29 cellular contexts compared by ENCODE assay signal in the genomic region with DNA sequence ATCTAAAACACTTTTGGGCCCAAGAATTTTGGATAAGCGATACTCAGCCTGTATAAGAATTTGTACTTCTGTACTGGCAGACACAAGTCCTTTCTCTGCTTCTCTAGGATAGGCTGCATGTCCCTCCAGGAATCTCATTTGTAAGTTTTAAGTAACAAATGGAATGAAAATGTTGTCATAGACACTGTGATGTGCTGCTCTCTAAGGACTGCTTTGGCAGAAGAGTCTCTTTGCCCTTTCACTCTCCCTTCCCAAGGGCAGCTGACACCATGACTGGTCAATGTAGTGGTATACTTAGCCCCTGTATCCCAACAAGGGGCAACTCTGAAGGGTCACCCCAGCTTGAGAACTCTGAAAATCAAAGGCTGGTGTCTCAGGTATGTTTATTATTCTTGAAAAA. TPM values are rescaled to one million over a fixed set of nuclear protein-coding genes. Genes with fewer than 3 reads are reported as not detected.
"Had no signal": no experiment of that assay in that cellular context is flagged by ENCODE, and none has a peak within 500 bp of the region (broad histone marks: within the 10 kb centered on the region; RNA-seq: fewer than 3 reads in every experiment).

No MANE protein-coding gene starts in this region.

- H3K4me3 Mint-ChIP-seq: immature natural killer cell; naive thymus-derived CD8-positive, alpha-beta T cell; nephron; neural crest cell; stimulated activated memory B cell treated with anti-CD40 and anti-IgM and Interleukin-4, amounts not matched to agents 10 μg/mL and 1 μg/mL and 100 μg/mL, for 72 hours; stimulated activated naive CD8-positive, alpha-beta T cell treated with anti-CD3 and anti-CD28 coated beads, Interleukin-15, amount 100 ng/mL, for 72 hours had no signal

- H3K4me3 ChIP-seq: heart left ventricle, left lung, lower lobe of right lung, pancreas, prostate gland, sigmoid colon, smooth muscle cell, uterus had no signal

- H3K27me3 ChIP-seq: heart left ventricle, left lung, pancreas, sigmoid colon, uterus had no signal

- H3K27me3 Mint-ChIP-seq: stimulated activated memory B cell treated with anti-CD40 and anti-IgM and Interleukin-4, amounts not matched to agents 10 μg/mL and 1 μg/mL and 100 μg/mL, for 72 hours; stimulated activated naive CD8-positive, alpha-beta T cell treated with anti-CD3 and anti-CD28 coated beads, Interleukin-15, amount 100 ng/mL, for 72 hours had no signal

- H3K4me1 ChIP-seq: left lung, lower lobe of right lung, pancreas, prostate gland, uterus had no signal

- H3K4me2 ChIP-seq: smooth muscle cell had no signal

- H3K4me1 Mint-ChIP-seq: immature natural killer cell; naive thymus-derived CD8-positive, alpha-beta T cell; neural crest cell; stimulated activated memory B cell treated with anti-CD40 and anti-IgM and Interleukin-4, amounts not matched to agents 10 μg/mL and 1 μg/mL and 100 μg/mL, for 72 hours; stimulated activated naive CD8-positive, alpha-beta T cell treated with anti-CD3 and anti-CD28 coated beads, Interleukin-15, amount 100 ng/mL, for 72 hours had no signal

- H3K9me3 Mint-ChIP-seq: immature natural killer cell; naive thymus-derived CD8-positive, alpha-beta T cell; nephron; neural crest cell; stimulated activated memory B cell treated with anti-CD40 and anti-IgM and Interleukin-4, amounts not matched to agents 10 μg/mL and 1 μg/mL and 100 μg/mL, for 72 hours; stimulated activated naive CD8-positive, alpha-beta T cell treated with anti-CD3 and anti-CD28 coated beads, Interleukin-15, amount 100 ng/mL, for 72 hours had no signal

- DNase-seq: heart left ventricle; hypothalamus; immature natural killer cell; kidney; left colon; left lung; lower lobe of right lung; mammary epithelial cell; naive thymus-derived CD8-positive, alpha-beta T cell; nucleus accumbens; pancreas; posterior cingulate gyrus; retina; right cardiac atrium; sigmoid colon; stimulated activated CD4-positive, alpha-beta T cell treated with anti-CD3 and anti-CD28 coated beads, Interleukin-1b, Interleukin-23, amount 100 ng/mL, for 48 hours; stimulated activated CD4-positive, alpha-beta T cell treated with anti-CD3 and anti-CD28 coated beads, Interleukin-2, amount 100 ng/mL, for 48 hours; stimulated activated CD4-positive, alpha-beta T cell treated with anti-CD3 and anti-CD28 coated beads, Interleukin-4, amount 100 ng/mL, for 4 hours; stimulated activated CD8-positive, alpha-beta memory T cell treated with anti-CD3 and anti-CD28 coated beads, Interleukin-4, amount 100 ng/mL, for 48 hours; stimulated activated naive CD4-positive, alpha-beta T cell treated with Interleukin-2 at 50 U/mL for 16 hours; stimulated activated naive CD8-positive, alpha-beta T cell treated with anti-CD3 and anti-CD28 coated beads, Interleukin-15, amount 100 ng/mL, for 72 hours; substantia nigra; trophoblast cell; uterus had no signal

- H3K9me3 ChIP-seq: heart left ventricle, left lung, lower lobe of right lung, pancreas, prostate gland, sigmoid colon, uterus had no signal

- H3K36me3 Mint-ChIP-seq: immature natural killer cell; naive thymus-derived CD8-positive, alpha-beta T cell; stimulated activated memory B cell treated with anti-CD40 and anti-IgM and Interleukin-4, amounts not matched to agents 10 μg/mL and 1 μg/mL and 100 μg/mL, for 72 hours had no signal

- ATAC-seq: left colon; left lung; lower lobe of right lung; naive thymus-derived CD8-positive, alpha-beta T cell; pancreas; right cardiac atrium; stimulated activated memory B cell treated with anti-CD40 and anti-IgM and Interleukin-4, amounts not matched to agents 10 μg/mL and 1 μg/mL and 100 μg/mL, for 72 hours; stimulated activated naive CD8-positive, alpha-beta T cell treated with anti-CD3 and anti-CD28 coated beads, Interleukin-15, amount 100 ng/mL, for 72 hours had no signal

- H3K36me3 ChIP-seq: left lung, lower lobe of right lung, pancreas, prostate gland, uterus had no signal

- H3K27ac Mint-ChIP-seq: immature natural killer cell; naive thymus-derived CD8-positive, alpha-beta T cell; stimulated activated memory B cell treated with anti-CD40 and anti-IgM and Interleukin-4, amounts not matched to agents 10 μg/mL and 1 μg/mL and 100 μg/mL, for 72 hours; stimulated activated naive CD8-positive, alpha-beta T cell treated with anti-CD3 and anti-CD28 coated beads, Interleukin-15, amount 100 ng/mL, for 72 hours had no signal

- H3K27ac ChIP-seq: left lung, lower lobe of right lung, pancreas, prostate gland, sigmoid colon, uterus had no signal

RNA-seq across cellular contexts. Expression of gene PLA2R1, which starts 27.3 kb away (rescaled TPM):
- total RNA-seq: naive thymus-derived CD8-positive, alpha-beta T cell had no signal
- polyA plus RNA-seq: immature natural killer cell; naive thymus-derived CD8-positive, alpha-beta T cell had no signal
